Comparison of ENCODE assay signal across 1 cellular context in the genomic region with DNA sequence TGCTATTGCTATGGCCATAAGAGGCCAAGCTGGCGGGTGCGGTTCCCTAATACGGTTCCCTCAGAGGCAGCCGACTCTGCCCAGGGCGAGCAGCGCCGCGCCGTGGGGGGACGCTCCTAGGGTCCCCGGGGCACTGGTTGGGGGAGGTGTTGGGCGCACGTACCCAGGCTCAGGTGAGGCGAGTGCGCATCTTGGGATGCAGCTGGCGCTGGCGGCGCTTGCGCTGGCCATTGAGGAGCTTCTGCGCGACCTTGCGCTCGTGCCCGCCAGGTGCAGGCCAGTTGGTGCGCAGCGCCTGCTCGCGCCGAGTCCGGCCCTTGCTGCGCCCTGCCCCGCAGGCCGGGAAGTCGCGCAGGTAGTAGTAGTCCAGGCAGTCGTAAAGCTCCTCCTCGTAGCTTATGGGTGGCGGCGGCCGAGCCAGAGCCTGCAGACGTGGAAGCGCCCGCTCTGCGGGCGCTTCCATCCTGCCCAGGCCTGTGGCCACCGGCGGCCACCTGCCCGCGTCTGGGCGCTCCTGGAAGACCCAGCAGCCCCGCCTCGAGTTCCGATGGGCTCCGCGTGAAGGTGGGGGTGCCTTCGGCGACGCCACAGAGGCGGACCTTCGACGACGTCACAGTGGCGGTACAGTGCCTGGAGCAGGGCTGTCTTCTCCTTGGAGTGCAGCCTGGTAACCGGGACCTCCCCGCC.
TF ChIP-seq lines count a peak whose summit lies in the region.

A gene with protein sequence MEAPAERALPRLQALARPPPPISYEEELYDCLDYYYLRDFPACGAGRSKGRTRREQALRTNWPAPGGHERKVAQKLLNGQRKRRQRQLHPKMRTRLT (minus strand): TSS at position 566 of the 687 bp plus-strand sequence. CDS start 103 bp downstream, at position 463.

TF ChIP-seq in SK-N-SH, 30 proteins besides CTCF, POLR2A, EP300 and RAD21 (continued from another document):
- TF ChIP-seq, protein P1, sequence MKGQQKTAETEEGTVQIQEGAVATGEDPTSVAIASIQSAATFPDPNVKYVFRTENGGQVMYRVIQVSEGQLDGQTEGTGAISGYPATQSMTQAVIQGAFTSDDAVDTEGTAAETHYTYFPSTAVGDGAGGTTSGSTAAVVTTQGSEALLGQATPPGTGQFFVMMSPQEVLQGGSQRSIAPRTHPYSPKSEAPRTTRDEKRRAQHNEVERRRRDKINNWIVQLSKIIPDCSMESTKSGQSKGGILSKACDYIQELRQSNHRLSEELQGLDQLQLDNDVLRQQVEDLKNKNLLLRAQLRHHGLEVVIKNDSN (IDR thresholded peaks at IDR 0.05; ENCODE audit: borderline replicate concordance, low read depth), result no peak
- TF ChIP-seq FOXJ3 (CRISPR knock-in tag; IDR thresholded peaks at IDR 0.05) (no peak), MEF2A (IDR thresholded peaks at IDR 0.05; ENCODE audit: borderline replicate concordance, low read depth) (no peak), SIN3A (IDR thresholded peaks at IDR 0.05; ENCODE audit: borderline replicate concordance, low read depth, low read length) (no peak), RXRA (IDR thresholded peaks at IDR 0.05; ENCODE audit: borderline replicate concordance, low read depth) (no peak), FOSL2 (IDR thresholded peaks at IDR 0.05; ENCODE audit: borderline replicate concordance, low read depth) (no peak), RFX5 (IDR thresholded peaks at IDR 0.05; ENCODE audit: low read length) (no peak), YY1 (IDR thresholded peaks at IDR 0.05; ENCODE audit: low read depth) (no peak)
- TF ChIP-seq, protein P2, sequence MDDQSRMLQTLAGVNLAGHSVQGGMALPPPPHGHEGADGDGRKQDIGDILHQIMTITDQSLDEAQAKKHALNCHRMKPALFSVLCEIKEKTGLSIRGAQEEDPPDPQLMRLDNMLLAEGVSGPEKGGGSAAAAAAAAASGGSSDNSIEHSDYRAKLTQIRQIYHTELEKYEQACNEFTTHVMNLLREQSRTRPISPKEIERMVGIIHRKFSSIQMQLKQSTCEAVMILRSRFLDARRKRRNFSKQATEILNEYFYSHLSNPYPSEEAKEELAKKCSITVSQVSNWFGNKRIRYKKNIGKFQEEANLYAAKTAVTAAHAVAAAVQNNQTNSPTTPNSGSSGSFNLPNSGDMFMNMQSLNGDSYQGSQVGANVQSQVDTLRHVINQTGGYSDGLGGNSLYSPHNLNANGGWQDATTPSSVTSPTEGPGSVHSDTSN (IDR thresholded peaks at IDR 0.05), result no peak
- TF ChIP-seq, protein P3, sequence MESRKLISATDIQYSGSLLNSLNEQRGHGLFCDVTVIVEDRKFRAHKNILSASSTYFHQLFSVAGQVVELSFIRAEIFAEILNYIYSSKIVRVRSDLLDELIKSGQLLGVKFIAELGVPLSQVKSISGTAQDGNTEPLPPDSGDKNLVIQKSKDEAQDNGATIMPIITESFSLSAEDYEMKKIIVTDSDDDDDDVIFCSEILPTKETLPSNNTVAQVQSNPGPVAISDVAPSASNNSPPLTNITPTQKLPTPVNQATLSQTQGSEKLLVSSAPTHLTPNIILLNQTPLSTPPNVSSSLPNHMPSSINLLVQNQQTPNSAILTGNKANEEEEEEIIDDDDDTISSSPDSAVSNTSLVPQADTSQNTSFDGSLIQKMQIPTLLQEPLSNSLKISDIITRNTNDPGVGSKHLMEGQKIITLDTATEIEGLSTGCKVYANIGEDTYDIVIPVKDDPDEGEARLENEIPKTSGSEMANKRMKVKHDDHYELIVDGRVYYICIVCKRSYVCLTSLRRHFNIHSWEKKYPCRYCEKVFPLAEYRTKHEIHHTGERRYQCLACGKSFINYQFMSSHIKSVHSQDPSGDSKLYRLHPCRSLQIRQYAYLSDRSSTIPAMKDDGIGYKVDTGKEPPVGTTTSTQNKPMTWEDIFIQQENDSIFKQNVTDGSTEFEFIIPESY (IDR thresholded peaks at IDR 0.05; ENCODE audit: borderline replicate concordance, low read depth), result no peak
- TF ChIP-seq, protein P4, sequence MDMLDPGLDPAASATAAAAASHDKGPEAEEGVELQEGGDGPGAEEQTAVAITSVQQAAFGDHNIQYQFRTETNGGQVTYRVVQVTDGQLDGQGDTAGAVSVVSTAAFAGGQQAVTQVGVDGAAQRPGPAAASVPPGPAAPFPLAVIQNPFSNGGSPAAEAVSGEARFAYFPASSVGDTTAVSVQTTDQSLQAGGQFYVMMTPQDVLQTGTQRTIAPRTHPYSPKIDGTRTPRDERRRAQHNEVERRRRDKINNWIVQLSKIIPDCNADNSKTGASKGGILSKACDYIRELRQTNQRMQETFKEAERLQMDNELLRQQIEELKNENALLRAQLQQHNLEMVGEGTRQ (IDR thresholded peaks at IDR 0.05; ENCODE audit: borderline replicate concordance, low read depth, low read length), result no peak
TF ChIP-seq in SK-N-SH: peak in this region for 0.
